In the genomic region with DNA sequence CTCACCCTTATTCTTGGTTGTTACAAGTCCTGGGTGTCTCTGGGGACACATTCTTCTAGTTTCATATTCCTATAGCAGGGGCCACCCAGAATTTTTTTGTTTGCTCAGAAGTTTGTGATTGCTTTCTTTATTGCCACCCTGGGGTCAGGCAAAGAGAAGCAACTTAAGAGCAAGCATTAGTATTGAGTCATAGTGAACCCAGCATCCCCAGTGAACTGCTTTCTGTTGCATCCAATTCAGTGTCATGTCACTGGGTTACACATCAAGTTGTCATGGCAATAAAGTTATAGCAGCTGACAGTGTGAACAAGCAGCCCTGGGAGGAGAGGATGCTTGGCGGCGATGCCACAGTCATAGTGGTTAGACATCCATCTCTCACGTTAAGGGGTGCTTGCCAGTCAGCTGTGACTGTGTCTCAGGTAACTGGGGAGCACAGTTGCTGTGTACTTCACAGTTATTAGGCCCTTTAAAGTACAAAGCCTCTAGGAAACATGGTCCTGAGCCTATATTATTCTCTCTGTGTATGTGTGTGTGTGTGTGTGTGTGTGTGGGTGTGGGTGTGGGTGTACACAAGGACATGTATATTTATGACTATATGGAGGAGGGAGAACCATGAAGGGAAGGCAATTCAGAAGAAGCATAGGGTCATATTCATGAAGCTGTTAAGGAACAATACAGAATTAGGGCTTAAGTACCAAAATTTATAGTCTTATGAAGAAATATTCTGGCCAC, we compare ENCODE assay signal across 8 cellular contexts. TPM values are rescaled to one million over a fixed set of nuclear protein-coding genes. Genes with fewer than 3 reads are reported as not detected.
DNase-seq lines count a peak whose midpoint lies in the region; ATAC-seq and TF ChIP-seq lines count a peak whose summit lies in the region.

No MANE protein-coding gene starts in this region.

- in situ Hi-C loops in gastrocnemius medialis (cut with MboI; ENCODE audit: low sequenced_read_pairs in 4 of 4): no loop called here

- H3K4me3 ChIP-seq in mucosa of descending colon (no peak overlapping the region), left ventricle myocardium inferior (no peak overlapping the region), gastrocnemius medialis (no peak overlapping the region)

- no peak for TF ChIP-seq POLR2A in gastrocnemius medialis (IDR thresholded peaks at IDR 0.05)

- intact Hi-C loops in mucosa of descending colon (cut with DNase I, micrococcal nuclease): no loop called here
- intact Hi-C loops in left ventricle myocardium inferior (cut with micrococcal nuclease): no loop called here
- intact Hi-C loops in gastrocnemius medialis (cut with DNase I; ENCODE audit: low total_unique reads): no loop called here

- no peaks in the 10 kb centered on the region for H3K9me3 ChIP-seq in mucosa of descending colon
- no peaks in the 10 kb centered on the region for H3K9me3 ChIP-seq in left ventricle myocardium inferior (replicated peaks)
- H3K9me3 ChIP-seq in gastrocnemius medialis: no peaks in the 10 kb centered on the region

- no peaks in the 10 kb centered on the region for H3K36me3 ChIP-seq in mucosa of descending colon (ENCODE audit: low read depth)
- no peaks in the 10 kb centered on the region for H3K36me3 ChIP-seq in left ventricle myocardium inferior
- no peaks in the 10 kb centered on the region for H3K36me3 ChIP-seq in gastrocnemius medialis

- H3K4me1 ChIP-seq in mucosa of descending colon (ENCODE audit: low read depth) (no peaks in the 10 kb centered on the region), left ventricle myocardium inferior (peaks cover 23% of the 10 kb centered on the region), gastrocnemius medialis (peaks cover 3 to 10% of the 10 kb centered on the region in 2 donors)

- ATAC-seq in GM21390 (IDR thresholded peaks at IDR 0.05; ENCODE audit: unreplicated experiment) (peak; percentile 89), HG03520 (IDR thresholded peaks at IDR 0.05; ENCODE audit: unreplicated experiment) (peak; percentile 89), mucosa of descending colon (no peak), gastrocnemius medialis (no peak)

- H3K27me3 ChIP-seq in left ventricle myocardium inferior (ENCODE audit: low read depth) (no peaks in the 10 kb centered on the region), gastrocnemius medialis (no peaks in the 10 kb centered on the region)

- DNase-seq in GM10248 (ENCODE audit: extremely low spot score) (peak; percentile 34), hepatic stellate cell (ENCODE audit: low spot score) (peak; percentile 34), mucosa of descending colon (no peak), left ventricle myocardium inferior (no peak), gastrocnemius medialis (no peak), GOT3 (lab: John Stamatoyannopoulos, UW) (no peak)

- CTCF ChIA-PET in GM10248 (lab: Yijun Ruan, JAX): interaction anchor here (1.2 kb wide), 1 partner anchor 10 kb away, joined by 3 read pairs; no protein-coding TSS in a partner anchor

- H3K27ac ChIP-seq in left ventricle myocardium inferior (replicated peaks): no peak overlapping the region
- no peak overlapping the region for H3K27ac ChIP-seq in gastrocnemius medialis

- POLR2A ChIA-PET in GM10248 (lab: Yijun Ruan, JAX): no interaction called here

- TF ChIP-seq CTCF in GM10248 (IDR thresholded peaks at IDR 0.05; ENCODE audit: control extremely low read depth, extremely low read depth, low read depth, missing control alignments) (no peak), mucosa of descending colon (IDR thresholded peaks at IDR 0.05) (no peak), left ventricle myocardium inferior (IDR thresholded peaks at IDR 0.05; ENCODE audit: borderline replicate concordance) (no peak), gastrocnemius medialis (IDR thresholded peaks at IDR 0.05 in 4 of 5, conservative IDR thresholded peaks at IDR 0.05 in 1 of 5) (no peak)

RNA-seq across cellular contexts. Expression of gene TRIM44, which starts 52.5 kb away (rescaled TPM):
- total RNA-seq in mucosa of descending colon (10 to 100 TPM; 43.0 to 83.6 (median 43.9) TPM), left ventricle myocardium inferior (42.3 TPM), gastrocnemius medialis (10 to 100 TPM; 25.5 to 30.5 (median 26.2) TPM)

Comparison
In these comparisons a context has a peak if more than half of its experiments do, and no peak if none do; other contexts are left out.
1. DNase-seq: peak in GM10248 (single experiment) and hepatic stellate cell (single experiment); none in mucosa of descending colon (0 of 3), left ventricle myocardium inferior (single experiment), gastrocnemius medialis (0 of 2) and GOT3 (single experiment).
2. ATAC-seq: peak in GM21390 (single experiment) and HG03520 (single experiment); none in mucosa of descending colon (single experiment) and gastrocnemius medialis (0 of 2).